Comparison of ENCODE assay signal across 29 cellular contexts in genomic region chr1:32554288-32554687, GRCh38.
"Had no signal": no experiment of that assay in that cellular context is flagged by ENCODE, and none has a peak within 500 bp of the region (broad histone marks: within the 10 kb centered on the region; RNA-seq: fewer than 3 reads in every experiment).

No MANE protein-coding gene starts in this region.

- ATAC-seq: effector memory CD8-positive, alpha-beta T cell; esophagus mucosa; foreskin keratinocyte; gastrocnemius medialis; gastroesophageal sphincter; heart left ventricle; heart right ventricle had no signal

- DNase-seq: colonic mucosa; cortex of kidney; dermis blood vessel endothelial cell; dorsolateral prefrontal cortex; effector CD4-positive, alpha-beta T cell; effector CD8-positive, alpha-beta T cell; effector memory CD4-positive, alpha-beta T cell; effector memory CD8-positive, alpha-beta T cell; endodermal cell; erythroblast; esophagus squamous epithelium; foreskin fibroblast; foreskin keratinocyte; foreskin melanocyte; gastrocnemius medialis; glutamatergic neuron; head of caudate nucleus; heart left ventricle; heart right ventricle had no signal

- H3K4me3 Mint-ChIP-seq: dendritic cell treated with granulocyte-macrophage colony-stimulating factor and Interleukin-4, amounts not matched to agents 40 ng/mL and 50 ng/mL, for 4 days; effector memory CD8-positive, alpha-beta T cell; endodermal cell had no signal

- H3K9me3 ChIP-seq: colonic mucosa, esophagus muscularis mucosa, esophagus squamous epithelium, gastrocnemius medialis, gastroesophageal sphincter, heart left ventricle, heart right ventricle had no signal

- H3K4me3 ChIP-seq: colonic mucosa, coronary artery, dorsolateral prefrontal cortex, esophagus muscularis mucosa, esophagus squamous epithelium, gastrocnemius medialis, gastroesophageal sphincter, heart left ventricle, heart right ventricle, hepatocyte had no signal

- H3K9me3 Mint-ChIP-seq: dendritic cell treated with granulocyte-macrophage colony-stimulating factor and Interleukin-4, amounts not matched to agents 40 ng/mL and 50 ng/mL, for 4 days; effector memory CD8-positive, alpha-beta T cell; endodermal cell had no signal

- H3K27me3 Mint-ChIP-seq: dendritic cell treated with granulocyte-macrophage colony-stimulating factor and Interleukin-4, amounts not matched to agents 40 ng/mL and 50 ng/mL, for 4 days had no signal

- H3K27ac Mint-ChIP-seq: dendritic cell treated with granulocyte-macrophage colony-stimulating factor and Interleukin-4, amounts not matched to agents 40 ng/mL and 50 ng/mL, for 4 days; effector memory CD8-positive, alpha-beta T cell; endodermal cell had no signal

- H3K4me1 Mint-ChIP-seq: endodermal cell had no signal

- H3K36me3 ChIP-seq: colonic mucosa had no signal

- H3K4me2 ChIP-seq: hepatocyte had no signal

- FAIRE-seq: endometrium, endothelial cell of umbilical vein, frontal cortex had no signal

- H3K4me1 ChIP-seq: colonic mucosa, esophagus squamous epithelium, foreskin keratinocyte, gastrocnemius medialis, gastroesophageal sphincter, heart left ventricle, heart right ventricle had no signal

- H3K27ac ChIP-seq: colonic mucosa, coronary artery, dorsolateral prefrontal cortex, epithelial cell of prostate, esophagus muscularis mucosa, esophagus squamous epithelium, foreskin keratinocyte, gastrocnemius medialis, gastroesophageal sphincter, heart left ventricle, heart right ventricle, hepatocyte had no signal
